Comparison of ENCODE assay signal across 8 cellular contexts in genomic region chr6:46491201-46491788, GRCh38. TPM values are rescaled to one million over a fixed set of nuclear protein-coding genes. Genes with fewer than 3 reads are reported as not detected.
DNase-seq lines count a peak whose midpoint lies in the region; ATAC-seq and TF ChIP-seq lines count a peak whose summit lies in the region.

RCAN2 (minus strand) TSS chr6:46491449.

- H3K4me1 ChIP-seq in endodermal cell (ENCODE audit: control insufficient read depth, insufficient read depth, low read length) (peaks cover 10% of the 10 kb centered on the region), lung (ENCODE audit: control insufficient read depth in 2 of 2, insufficient read depth in 2 of 2, low read length in 2 of 2) (peaks cover 3 to 13% of the 10 kb centered on the region in 2 donors)

- H3K9me3 ChIP-seq in endodermal cell (ENCODE audit: control insufficient read depth, low read length) (no peaks in the 10 kb centered on the region), lung (ENCODE audit: control insufficient read depth in 2 of 2, insufficient read depth in 1 of 2, low read length in 1 of 2) (no peaks in the 10 kb centered on the region)

- peaks cover 70% of the 10 kb centered on the region for H3K27me3 Mint-ChIP-seq in endodermal cell (ENCODE audit: insufficient read depth)
- H3K27me3 Mint-ChIP-seq in stimulated activated naive CD8-positive, alpha-beta T cell treated with anti-CD3 and anti-CD28 coated beads, Interleukin-15, amount 100 ng/mL, for 72 hours: peaks cover 85% of the 10 kb centered on the region

- H3K36me3 ChIP-seq in endodermal cell (ENCODE audit: control insufficient read depth, insufficient read depth, low read length) (no peaks in the 10 kb centered on the region), lung (ENCODE audit: control insufficient read depth in 2 of 2, insufficient read depth in 2 of 2, low read length in 2 of 2) (peaks cover 0 to 3% of the 10 kb centered on the region in 2 donors)

- no peak within 1 kb of the TSS for H3K9ac ChIP-seq in endodermal cell (ENCODE audit: extremely low read depth, low read length, poor library complexity, severe bottlenecking)

- no peaks in the 10 kb centered on the region for H3K9me3 Mint-ChIP-seq in endodermal cell
- H3K9me3 Mint-ChIP-seq in stimulated activated naive CD8-positive, alpha-beta T cell treated with anti-CD3 and anti-CD28 coated beads, Interleukin-15, amount 100 ng/mL, for 72 hours: no peaks in the 10 kb centered on the region

- H3K4me3 Mint-ChIP-seq in endodermal cell: peak within 1 kb of the TSS; percentile 66
- H3K4me3 Mint-ChIP-seq in stimulated activated naive CD8-positive, alpha-beta T cell treated with anti-CD3 and anti-CD28 coated beads, Interleukin-15, amount 100 ng/mL, for 72 hours: peak within 1 kb of the TSS; percentile 67 to 68

- peaks cover 38% of the 10 kb centered on the region for H3K4me1 Mint-ChIP-seq in endodermal cell
- peaks cover 5% of the 10 kb centered on the region for H3K4me1 Mint-ChIP-seq in stimulated activated naive CD8-positive, alpha-beta T cell treated with anti-CD3 and anti-CD28 coated beads, Interleukin-15, amount 100 ng/mL, for 72 hours

- peak; percentile 59 for ATAC-seq in GM19372 (IDR thresholded peaks at IDR 0.05; ENCODE audit: low read depth, unreplicated experiment)
- peak; percentile 55 to 60 for ATAC-seq in activated CD4-positive, CD25-positive, alpha-beta regulatory T cell treated with anti-CD3 and anti-CD28 coated beads, Interleukin-2, amount 50 U/mL, for 24 hours
- peak; percentile 84 for ATAC-seq in lung (ENCODE audit: insufficient read depth, low FRiP score)
- ATAC-seq in stimulated activated naive CD8-positive, alpha-beta T cell treated with anti-CD3 and anti-CD28 coated beads, Interleukin-15, amount 100 ng/mL, for 72 hours: peak; percentile 88

- DNase-seq in CD1c-positive myeloid dendritic cell (ENCODE audit: extremely low spot score) (peak; percentile 23), Kasumi-1 (lab: John Stamatoyannopoulos, UW) (peak; percentile 12 to 17), endodermal cell (peak; percentile 94), lung (ENCODE audit: low spot score) (peak; percentile 63), NCI-H2107 treated with DMSO at 0.1 percent for 48 hours (lab: John Stamatoyannopoulos, UW; ENCODE audit: unreplicated experiment) (no peak)
- DNase-seq in stimulated activated naive CD8-positive, alpha-beta T cell treated with anti-CD3 and anti-CD28 coated beads, Interleukin-15, amount 100 ng/mL, for 72 hours: peak; percentile 30 to 34

- H3K27me3 ChIP-seq in endodermal cell (ENCODE audit: control insufficient read depth, insufficient read depth, low read length, poor library complexity, severe bottlenecking) (peaks cover 66% of the 10 kb centered on the region), lung (ENCODE audit: control insufficient read depth, insufficient read depth) (no peaks in the 10 kb centered on the region)

- H3K4me3 ChIP-seq in endodermal cell (ENCODE audit: low read length) (peak within 1 kb of the TSS; percentile 82), lung (peak within 1 kb of the TSS; percentile 68)

- no peaks in the 10 kb centered on the region for H3K36me3 Mint-ChIP-seq in endodermal cell (ENCODE audit: low read depth)

- H3K27ac ChIP-seq in endodermal cell (ENCODE audit: low read depth, low read length) (no peak within 1 kb of the TSS), lung (ENCODE audit: low read depth in 1 of 2, low read length in 1 of 2) (peak within 1 kb of the TSS in 1 of 2 donors; percentile 93)

- TF ChIP-seq CTCF in endodermal cell (conservative IDR thresholded peaks at IDR 0.05) (no peak), lung (IDR thresholded peaks at IDR 0.05; ENCODE audit: control extremely low read depth, extremely low read depth) (no peak)

- WGBS in endodermal cell (ENCODE audit: insufficient coverage in 1 of 2, insufficient read length in 1 of 2), 2 experiments: 0% methylated on average over 2 to 60 of the region's 60 CpGs
- 1% methylated on average over 34 to 60 of the region's 60 CpGs for WGBS in lung, 2 donors

- peak within 1 kb of the TSS; percentile 33 for H3K27ac Mint-ChIP-seq in endodermal cell
- no peak within 1 kb of the TSS for H3K27ac Mint-ChIP-seq in stimulated activated naive CD8-positive, alpha-beta T cell treated with anti-CD3 and anti-CD28 coated beads, Interleukin-15, amount 100 ng/mL, for 72 hours

RNA-seq across cellular contexts. Expression of gene RCAN2, which starts in this region (rescaled TPM):
- total RNA-seq in endodermal cell (10 to 100 TPM; 15.7 to 16.7 TPM), lung (10 to 100 TPM in 1 of 2 donors, 1 to 10 TPM in 1; 4.7 to 16.7 TPM)
- polyA plus RNA-seq in endodermal cell (2013, experiment 1 of 2): 7.7 TPM
- polyA plus RNA-seq in endodermal cell (2013, experiment 2 of 2): 9.2 TPM
- polyA plus RNA-seq in lung: 1 to 10 TPM; 4.5 to 4.9 TPM
